In the genomic region with DNA sequence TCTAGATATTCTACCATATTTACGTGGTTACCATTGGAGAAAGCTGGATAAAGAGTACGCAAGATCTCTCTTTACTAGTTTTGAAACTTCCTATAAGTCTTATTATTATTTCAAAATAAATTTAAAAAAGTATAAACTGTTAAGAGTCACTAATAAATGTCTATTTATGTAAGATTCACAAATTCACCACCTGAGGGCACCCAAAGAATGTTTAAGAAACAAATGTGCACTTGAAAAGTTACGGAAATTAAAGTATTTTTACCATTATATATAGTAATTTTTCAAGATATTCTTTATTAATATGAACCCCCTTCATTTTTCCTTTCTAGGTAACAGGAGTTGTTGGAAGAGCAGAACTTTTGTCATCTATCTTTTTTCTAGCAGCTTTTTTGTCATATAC, we compare ENCODE assay signal across 9 cellular contexts. TPM values are rescaled to one million over a fixed set of nuclear protein-coding genes. Genes with fewer than 3 reads are reported as not detected.
DNase-seq lines count a peak whose midpoint lies in the region; ATAC-seq, FAIRE-seq and TF ChIP-seq lines count a peak whose summit lies in the region.
"Had no signal": no experiment of that assay in that cellular context is flagged by ENCODE, and none has a peak within 500 bp of the region (broad histone marks: within the 10 kb centered on the region; RNA-seq: fewer than 3 reads in every experiment).

No MANE protein-coding gene starts in this region.

- no peak overlapping the region for H3K4me3 ChIP-seq in bronchial epithelial cell (ENCODE audit: low read depth, low read length)

- H3K4me1 Mint-ChIP-seq in nephron progenitor cell (no peaks in the 10 kb centered on the region), natural killer cell (peaks cover 0 to 5% of the 10 kb centered on the region in 2 donors)

- H3K27ac Mint-ChIP-seq in nephron progenitor cell (no peak overlapping the region), natural killer cell (no peak overlapping the region)

- intact Hi-C loops in natural killer cell (cut with micrococcal nuclease) = no loop called here

- DNase-seq in EH (ENCODE audit: low read depth) (peak; percentile 61), LoVo (ENCODE audit: low spot score) (peak; percentile 31), bronchial epithelial cell (ENCODE audit: low read depth) (peak; percentile 35), nephron progenitor cell (no peak), natural killer cell (no peak), HK-2 (ENCODE audit: unreplicated experiment) (no peak)
- DNase-seq: activated CD4-positive, alpha-beta T cell treated with anti-CD3 and anti-CD28 coated beads for 1 hour had no signal

- H3K9me3 Mint-ChIP-seq in nephron progenitor cell (no peaks in the 10 kb centered on the region), natural killer cell (no peaks in the 10 kb centered on the region)

- H3K36me3 Mint-ChIP-seq in nephron progenitor cell (ENCODE audit: low read depth) = peaks cover 19% of the 10 kb centered on the region
- H3K36me3 Mint-ChIP-seq in natural killer cell = no peaks in the 10 kb centered on the region

- no peak for FAIRE-seq in bronchial epithelial cell (lab: Jason Lieb, UNC)

- H3K4me3 Mint-ChIP-seq in nephron progenitor cell = no peak overlapping the region
- H3K4me3 Mint-ChIP-seq in natural killer cell = no peak overlapping the region

- H3K36me3 ChIP-seq in bronchial epithelial cell (ENCODE audit: control insufficient read depth, insufficient read depth, low read length) = peaks cover 2% of the 10 kb centered on the region

- no peaks in the 10 kb centered on the region for H3K27me3 ChIP-seq in bronchial epithelial cell (ENCODE audit: control insufficient read depth, insufficient read depth, low read length)

- H3K27me3 Mint-ChIP-seq in nephron progenitor cell (ENCODE audit: low read depth, poor library complexity) (peaks cover 4% of the 10 kb centered on the region), natural killer cell (ENCODE audit: low read depth in 2 of 2) (no peaks in the 10 kb centered on the region)

- TF ChIP-seq CTCF in bronchial epithelial cell (IDR thresholded peaks at IDR 0.05; ENCODE audit: insufficient read depth, low read length, severe bottlenecking) = no peak
- TF ChIP-seq CTCF in nephron progenitor cell (IDR thresholded peaks at IDR 0.05) = peak; percentile 19
- TF ChIP-seq CTCF in natural killer cell (IDR thresholded peaks at IDR 0.05) = no peak

- ATAC-seq in HG03025 (IDR thresholded peaks at IDR 0.05; ENCODE audit: low FRiP score, unreplicated experiment) (no peak), natural killer cell (no peak), GM18519 (IDR thresholded peaks at IDR 0.05; ENCODE audit: low FRiP score, unreplicated experiment) (no peak)

RNA-seq across cellular contexts. Expression of a gene that starts 11.9 kb away (rescaled TPM):
- total RNA-seq in bronchial epithelial cell (27.8 and 44.2 TPM in 2 replicates), natural killer cell (1 to 10 TPM; 5.0 to 6.2 (median 5.3) TPM)

RNA-seq across cellular contexts. Expression of a gene that starts 12.1 kb away (rescaled TPM):
- 3.8 and 6.6 TPM in 2 replicates for total RNA-seq in bronchial epithelial cell
- total RNA-seq in natural killer cell = 10 to 100 TPM; 14.3 to 23.6 (median 18.7) TPM

Comparison
In these comparisons a context has a peak if more than half of its experiments do, and no peak if none do; other contexts are left out.
1. DNase-seq: peak in EH (single experiment), LoVo (single experiment) and bronchial epithelial cell (single experiment); none in nephron progenitor cell (single experiment), natural killer cell (single experiment) and HK-2 (single experiment).